ENCODE assay signal across 1 cellular context in genomic region chr19:811511-812048, GRCh38.
A peak's percentile ranks its signal among the peaks of the same experiment; 100 is the strongest.
TF ChIP-seq lines count a peak whose summit lies in the region.

No MANE protein-coding gene starts in this region.

TF ChIP-seq in GM12878, 131 proteins besides CTCF, POLR2A, EP300 and RAD21:
- TF ChIP-seq USF2 (IDR thresholded peaks at IDR 0.05; ENCODE audit: borderline replicate concordance, low read depth, low read length) (no peak), POLR2AphosphoS5 (IDR thresholded peaks at IDR 0.05; ENCODE audit: low read length) (peak; percentile 22; the same call in 1 of the 2 replicates)
TF ChIP-seq in GM12878: peak in this region for 1.
